In genomic region chr12:131796754-131797587, GRCh38 we compare ENCODE assay signal across 1 cellular context.
TF ChIP-seq lines count a peak whose summit lies in the region.

No MANE protein-coding gene starts in this region.

TF ChIP-seq in H1, 55 proteins besides CTCF, POLR2A, EP300 and RAD21:
- TF ChIP-seq SAP30 (IDR thresholded peaks at IDR 0.05; ENCODE audit: insufficient read depth, insufficient replicate concordance, low read length), result no peak
- TF ChIP-seq CREB1 (IDR thresholded peaks at IDR 0.05), result no peak
- no peak for TF ChIP-seq CBX5 (IDR thresholded peaks at IDR 0.05; ENCODE audit: low read depth, low read length)
- TF ChIP-seq HDAC6 (IDR thresholded peaks at IDR 0.05; ENCODE audit: low read depth, low read length), result no peak
- peak; percentile 19; the same call in 1 of the 2 replicates for TF ChIP-seq GABPA (IDR thresholded peaks at IDR 0.05; ENCODE audit: borderline replicate concordance, insufficient read depth, low read length)
